Comparison of ENCODE assay signal across 8 cellular contexts in the genomic region with DNA sequence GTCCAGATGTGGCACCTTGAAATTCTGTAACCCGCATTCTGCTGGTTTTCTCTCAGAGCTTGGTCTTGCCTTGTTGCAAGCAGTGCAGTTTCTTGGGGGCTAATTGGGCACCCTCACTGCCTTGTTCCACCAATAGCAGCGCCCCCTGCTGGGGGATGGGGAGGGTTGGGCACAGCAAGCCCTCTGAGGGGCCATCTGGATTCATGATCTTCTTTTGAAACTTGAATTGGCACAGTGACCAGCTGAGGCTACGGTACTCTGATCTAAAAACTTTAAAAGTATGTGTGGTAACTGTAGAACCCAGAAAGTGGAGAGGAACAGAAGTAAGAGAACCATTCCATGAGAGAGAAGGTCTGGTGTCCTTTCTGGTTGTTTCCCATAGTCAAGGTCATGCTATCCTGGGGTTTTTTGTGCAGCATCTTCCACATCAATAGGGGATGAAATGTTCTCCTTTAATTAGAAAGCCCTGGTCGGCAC.
A peak's percentile ranks its signal among the peaks of the same experiment; 100 is the strongest.
DNase-seq lines count a peak whose midpoint lies in the region; ATAC-seq and TF ChIP-seq lines count a peak whose summit lies in the region.

No MANE protein-coding gene starts in this region.

- intact Hi-C loops in prostate gland (cut with DNase I), result no loop called here

- H3K27me3 ChIP-seq in AG04450 (ENCODE audit: control insufficient read depth, insufficient read depth, low read length) (no peaks in the 10 kb centered on the region), prostate gland (replicated peaks; ENCODE audit: insufficient read depth) (no peaks in the 10 kb centered on the region)

- DNase-seq in AG04450 (ENCODE audit: low read depth, low spot score), result no peak
- DNase-seq in HEK293T (ENCODE audit: extremely low spot score), result peak; percentile 74
- DNase-seq in activated CD4-positive, alpha-beta T cell treated with anti-CD3 and anti-CD28 coated beads, Interleukin-2, amount 50 U/mL, for 1 hour, result peak; percentile 67
- DNase-seq in epithelial cell of esophagus (ENCODE audit: low read depth), result peak; percentile 36
- no peak for DNase-seq in prostate gland (ENCODE audit: low spot score)
- no peak for DNase-seq in glomerular visceral epithelial cell (ENCODE audit: extremely low spot score)
- no peak for DNase-seq in T1000 (lab: John Stamatoyannopoulos, UW)

- POLR2A ChIA-PET in AG04450 (lab: Yijun Ruan, JAX), result no interaction called here
- POLR2A ChIA-PET in HEK293T (lab: Yijun Ruan, JAX), result no interaction called here

- H3K4me1 ChIP-seq in prostate gland (replicated peaks), result peaks cover 22% of the 10 kb centered on the region

- ATAC-seq in HG02571 (IDR thresholded peaks at IDR 0.05; ENCODE audit: unreplicated experiment), result no peak

- no peak for TF ChIP-seq POLR2A in prostate gland (IDR thresholded peaks at IDR 0.05)

- H3K36me3 ChIP-seq in prostate gland, result peaks cover 0 to 16% of the 10 kb centered on the region in 2 donors

- H3K4me3 ChIP-seq in AG04450 (ENCODE audit: low read depth, low read length) (no peak overlapping the region), epithelial cell of esophagus (ENCODE audit: low read length) (no peak overlapping the region), prostate gland (no peak overlapping the region)

- CTCF ChIA-PET in AG04450 (lab: Charles Lee) (interaction anchor here (0.6 to 2.2 kb wide), 8 partner anchors 9 to 512 kb away, joined by 3 to 6 read pairs (median 3); no protein-coding TSS in a partner anchor), HEK293T (lab: Yijun Ruan, JAX) (interaction anchor here (0.6 to 1.3 kb wide), 5 partner anchors 10 to 17 kb away, joined by 3 to 6 read pairs (median 4); no protein-coding TSS in a partner anchor)

- H3K9me3 ChIP-seq in AG04450 (ENCODE audit: control insufficient read depth, insufficient read depth, low read length), result no peaks in the 10 kb centered on the region; the same call in 1 of the 2 replicates
- no peaks in the 10 kb centered on the region for H3K9me3 ChIP-seq in prostate gland

- 67% methylated on average over 4 of the region's 4 CpGs for WGBS in prostate gland

- TF ChIP-seq CTCF in AG04450 (IDR thresholded peaks at IDR 0.05; ENCODE audit: low read depth, low read length), result peak; percentile 62
- TF ChIP-seq CTCF in epithelial cell of esophagus (IDR thresholded peaks at IDR 0.05; ENCODE audit: insufficient read depth, low read depth, low read length, missing control alignments), result peak; percentile 74
- peak; percentile 22 to 35 (median 27) for TF ChIP-seq CTCF in prostate gland (IDR thresholded peaks at IDR 0.05)

- H3K27ac ChIP-seq in AG04450 (ENCODE audit: low read depth, low read length), result no peak overlapping the region
- H3K27ac ChIP-seq in prostate gland, result no peak overlapping the region

TF ChIP-seq in HEK293T, 16 proteins besides CTCF, POLR2A, EP300 and RAD21:
- TF ChIP-seq FOXK2 (IDR thresholded peaks at IDR 0.05), result no peak
- TF ChIP-seq SUZ12 (IDR thresholded peaks at IDR 0.05), result no peak
- TF ChIP-seq HDGF (IDR thresholded peaks at IDR 0.05; ENCODE audit: borderline replicate concordance), result no peak
- no peak for TF ChIP-seq L3MBTL2 (conservative IDR thresholded peaks at IDR 0.05)
- TF ChIP-seq TARDBP (IDR thresholded peaks at IDR 0.05), result no peak
- TF ChIP-seq NFRKB (IDR thresholded peaks at IDR 0.05), result no peak
- TF ChIP-seq FOXM1 (IDR thresholded peaks at IDR 0.05; ENCODE audit: borderline replicate concordance), result no peak
- TF ChIP-seq ELF4 (IDR thresholded peaks at IDR 0.05), result no peak
TF ChIP-seq in HEK293T: peak in this region for 0.

Comparison
In these comparisons a context has a peak if more than half of its experiments do, and no peak if none do; other contexts are left out.
1. DNase-seq: peak in HEK293T (single experiment), activated CD4-positive, alpha-beta T cell treated with anti-CD3 and anti-CD28 coated beads, Interleukin-2, amount 50 U/mL, for 1 hour (single experiment) and epithelial cell of esophagus (single experiment); none in AG04450 (single experiment), prostate gland (single experiment), glomerular visceral epithelial cell (single experiment) and T1000 (single experiment).
2. Peak in every context shown above with its lines, with median percentiles within 50 percentile points of each other: CTCF ChIP-seq.